ENCODE assay signal across 12 cellular contexts in the genomic region with DNA sequence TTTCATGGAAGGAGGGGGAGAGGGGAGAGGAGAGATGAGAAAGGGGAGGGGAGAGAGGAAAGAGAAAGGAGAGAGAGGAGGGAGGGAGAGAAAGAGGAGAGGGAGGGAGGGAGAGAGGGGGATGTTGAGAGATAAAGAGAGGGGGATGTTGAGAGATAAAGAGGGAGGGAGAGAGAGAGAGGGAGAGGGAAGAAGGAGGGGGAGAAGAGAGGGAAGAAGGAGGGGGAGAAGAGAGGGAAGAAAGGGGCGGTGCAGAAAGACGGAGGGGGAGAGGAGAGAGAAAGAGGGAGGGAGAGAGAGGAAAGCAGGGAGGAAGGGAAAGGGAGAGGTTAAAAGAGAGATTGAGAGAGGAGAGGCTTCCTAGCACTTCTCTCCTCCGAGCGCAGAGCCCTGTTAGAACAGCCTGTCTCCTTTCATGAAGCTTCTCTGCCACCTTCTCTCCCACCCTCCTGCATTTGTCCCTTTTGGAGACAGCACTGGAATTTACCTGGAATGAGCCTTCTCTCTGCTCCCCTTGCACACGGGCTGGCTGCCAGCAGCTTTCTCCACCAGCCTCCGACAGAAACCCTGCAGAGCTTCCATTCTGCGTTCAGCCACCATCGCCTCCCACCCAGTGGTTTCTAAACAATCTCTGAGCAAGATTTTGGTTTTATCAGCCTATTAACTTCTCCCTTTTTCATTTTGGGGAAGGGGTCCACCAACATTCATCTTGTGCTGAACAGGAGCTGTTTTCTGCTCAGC.
A peak's percentile ranks its signal among the peaks of the same experiment; 100 is the strongest.
DNase-seq lines count a peak whose midpoint lies in the region; ATAC-seq and TF ChIP-seq lines count a peak whose summit lies in the region.
"Had no signal": no experiment of that assay in that cellular context is flagged by ENCODE, and none has a peak within 500 bp of the region (broad histone marks: within the 10 kb centered on the region; RNA-seq: fewer than 3 reads in every experiment).

No MANE protein-coding gene starts in this region.

- H4K20me1 ChIP-seq in BLaER1, result no peaks in the 10 kb centered on the region

- H3K27me3 ChIP-seq in BLaER1 (no peaks in the 10 kb centered on the region), ascending aorta (no peaks in the 10 kb centered on the region)

- H3K36me3 ChIP-seq in BLaER1, result no peaks in the 10 kb centered on the region
- no peaks in the 10 kb centered on the region for H3K36me3 ChIP-seq in ascending aorta

- peaks cover 10% of the 10 kb centered on the region for H3K36me3 Mint-ChIP-seq in memory B cell

- H3K4me1 Mint-ChIP-seq in memory B cell, result peaks cover 20% of the 10 kb centered on the region
- H3K4me1 Mint-ChIP-seq: neural crest cell had no signal

- no peak for TF ChIP-seq CTCF in ascending aorta (IDR thresholded peaks at IDR 0.05)

- H3K4me1 ChIP-seq in BLaER1 (peaks cover 32% of the 10 kb centered on the region), ascending aorta (no peaks in the 10 kb centered on the region)

- no peak overlapping the region for H3K27ac ChIP-seq in BLaER1
- H3K27ac ChIP-seq in ascending aorta, result no peak overlapping the region

- H3K4me3 ChIP-seq in BLaER1, result no peak overlapping the region
- peak overlapping the region in 1 of 2 donors; percentile 25 for H3K4me3 ChIP-seq in ascending aorta

- peak overlapping the region; percentile 19 for H3K27ac Mint-ChIP-seq in memory B cell

- ATAC-seq in GM18867 (IDR thresholded peaks at IDR 0.05; ENCODE audit: unreplicated experiment) (peak; percentile 42), memory B cell (ENCODE audit: low read depth) (peak; percentile 46), GM21737 (IDR thresholded peaks at IDR 0.05; ENCODE audit: unreplicated experiment) (no peak)

- peaks cover 10% of the 10 kb centered on the region for H3K9me3 Mint-ChIP-seq in memory B cell

- peaks cover 21% of the 10 kb centered on the region for H3K27me3 Mint-ChIP-seq in memory B cell

- no peak overlapping the region for H3K9ac ChIP-seq in BLaER1

- H3K4me2 ChIP-seq in BLaER1, result peak overlapping the region; percentile 62

- intact Hi-C loops in ascending aorta (cut with DNase I), result no loop called here

- H3K9me3 ChIP-seq in BLaER1, result peaks cover 31% of the 10 kb centered on the region
- peaks cover 0 to 3% of the 10 kb centered on the region in 2 donors for H3K9me3 ChIP-seq in ascending aorta

- DNase-seq in activated CD8-positive, alpha-beta memory T cell treated with anti-CD3 and anti-CD28 coated beads, Interleukin-2, amount 50 U/mL, for 4 hours, result peak; percentile 36
- DNase-seq in memory B cell (ENCODE audit: low spot score in 2 of 2) (no peak), kidney glomerular epithelial cell (lab: John Stamatoyannopoulos, UW) (no peak), inferior parietal cortex (ENCODE audit: extremely low spot score) (no peak), ascending aorta (ENCODE audit: low spot score in 2 of 2) (no peak)
- DNase-seq: effector CD4-positive, alpha-beta T cell; foreskin fibroblast; NCI-H226 had no signal

- H3K4me3 Mint-ChIP-seq in memory B cell, result peak overlapping the region; percentile 59
- H3K4me3 Mint-ChIP-seq: neural crest cell had no signal
